ENCODE assay signal across 17 cellular contexts in genomic region chr1:204814146-204814884, GRCh38.
"Had no signal": no experiment of that assay in that cellular context is flagged by ENCODE, and none has a peak within 500 bp of the region (broad histone marks: within the 10 kb centered on the region; RNA-seq: fewer than 3 reads in every experiment).

No MANE protein-coding gene starts in this region.

- H3K9me3 Mint-ChIP-seq: activated CD4-positive, alpha-beta memory T cell treated with anti-CD3 and anti-CD28 coated beads for 36 hours; activated naive CD4-positive, alpha-beta T cell treated with anti-CD3 and anti-CD28 coated beads for 36 hours; neural crest cell; WTC11 had no signal

- H3K27ac Mint-ChIP-seq: activated CD4-positive, alpha-beta memory T cell treated with anti-CD3 and anti-CD28 coated beads for 36 hours; activated CD8-positive, alpha-beta memory T cell treated with anti-CD3 and anti-CD28 coated beads, Interleukin-2, amount 10 ng/mL, durations not matched to agents 7 days and 5 days; activated naive CD4-positive, alpha-beta T cell treated with anti-CD3 and anti-CD28 coated beads for 36 hours; WTC11 had no signal

- H3K4me3 Mint-ChIP-seq: activated CD4-positive, alpha-beta memory T cell treated with anti-CD3 and anti-CD28 coated beads for 36 hours; activated CD8-positive, alpha-beta memory T cell treated with anti-CD3 and anti-CD28 coated beads, Interleukin-2, amount 10 ng/mL, durations not matched to agents 7 days and 5 days; activated naive CD4-positive, alpha-beta T cell treated with anti-CD3 and anti-CD28 coated beads for 36 hours; neural crest cell; WTC11 had no signal

- H3K4me1 ChIP-seq: testis, upper lobe of left lung had no signal

- H3K27me3 ChIP-seq: testis, upper lobe of left lung had no signal

- H3K4me3 ChIP-seq: stomach, testis, upper lobe of left lung had no signal

- H3K4me1 Mint-ChIP-seq: activated CD8-positive, alpha-beta memory T cell treated with anti-CD3 and anti-CD28 coated beads, Interleukin-2, amount 10 ng/mL, durations not matched to agents 7 days and 5 days; neural crest cell; WTC11 had no signal

- DNase-seq: activated CD4-positive, alpha-beta memory T cell treated with anti-CD3 and anti-CD28 coated beads for 36 hours; activated CD4-positive, alpha-beta T cell treated with anti-CD3 and anti-CD28 coated beads for 4 hours; activated CD8-positive, alpha-beta memory T cell treated with anti-CD3 and anti-CD28 coated beads, Interleukin-2, amount 10 ng/mL, durations not matched to agents 7 days and 5 days; activated naive CD4-positive, alpha-beta T cell treated with anti-CD3 and anti-CD28 coated beads for 36 hours; activated T-cell treated with anti-CD3 and anti-CD28 coated beads, Interleukin-2, amount 50 U/mL, for 1 hour; anterior cingulate cortex; cerebellar nuclear complex; effector CD4-positive, alpha-beta T cell; mammary epithelial cell; small intestine; stimulated activated CD4-positive, alpha-beta T cell treated with anti-CD3 and anti-CD28 coated beads, Interleukin-4, amount 100 ng/mL, for 1 hour; stomach; T-helper 2 cell; testis; upper lobe of left lung had no signal

- ATAC-seq: activated CD8-positive, alpha-beta memory T cell treated with anti-CD3 and anti-CD28 coated beads, Interleukin-2, amount 10 ng/mL, durations not matched to agents 7 days and 5 days; WTC11 had no signal

- H3K36me3 Mint-ChIP-seq: activated CD4-positive, alpha-beta memory T cell treated with anti-CD3 and anti-CD28 coated beads for 36 hours; activated CD8-positive, alpha-beta memory T cell treated with anti-CD3 and anti-CD28 coated beads, Interleukin-2, amount 10 ng/mL, durations not matched to agents 7 days and 5 days; WTC11 had no signal

- H3K9me3 ChIP-seq: stomach, testis, upper lobe of left lung had no signal

- H3K36me3 ChIP-seq: stomach, upper lobe of left lung had no signal

- H3K27ac ChIP-seq: stomach, testis, upper lobe of left lung had no signal
